ENCODE assay signal across 7 cellular contexts in the genomic region with DNA sequence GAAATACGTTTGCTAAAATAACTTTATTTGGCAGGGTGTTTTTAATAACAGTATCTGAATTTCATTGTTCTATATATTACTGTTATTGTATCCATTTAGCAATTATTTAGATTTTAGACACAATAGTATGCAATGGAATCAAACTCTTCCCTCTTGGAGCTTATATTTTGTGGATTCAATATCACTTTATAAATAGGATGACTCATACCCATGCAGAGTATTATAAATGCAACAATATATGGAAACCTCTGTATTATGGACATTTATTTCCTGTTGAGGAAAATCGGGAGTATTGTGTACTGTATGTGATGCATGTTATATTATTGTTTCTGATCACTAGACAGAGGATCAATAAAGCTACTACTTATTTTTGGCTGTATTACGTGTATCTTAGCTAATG. TPM values are rescaled to one million over a fixed set of nuclear protein-coding genes. Genes with fewer than 3 reads are reported as not detected.
DNase-seq lines count a peak whose midpoint lies in the region; ATAC-seq and TF ChIP-seq lines count a peak whose summit lies in the region.

No MANE protein-coding gene starts in this region.

- TF ChIP-seq CTCF in HFF-Myc (IDR thresholded peaks at IDR 0.05; ENCODE audit: low read depth, low read length, missing control alignments) (no peak), fibroblast of the aortic adventitia (IDR thresholded peaks at IDR 0.05; ENCODE audit: insufficient read depth, low read length) (no peak), mucosa of descending colon (IDR thresholded peaks at IDR 0.05) (no peak)

- H3K27ac ChIP-seq in skin epidermis: peak overlapping the region in 15 of 21 experiments; percentile 83 to 91 (median 84)

- peak overlapping the region; percentile 99 for H3K27ac Mint-ChIP-seq in T-helper 17 cell

- peak overlapping the region; percentile 99 for H3K4me3 Mint-ChIP-seq in T-helper 17 cell

- no peak for ATAC-seq in T-helper 17 cell
- no peak for ATAC-seq in mucosa of descending colon

- peak overlapping the region; percentile 85; the same call in 1 of the 2 replicates for H3K4me3 ChIP-seq in HFF-Myc (replicated peaks; ENCODE audit: low read depth, low read length)
- H3K4me3 ChIP-seq in fibroblast of the aortic adventitia (ENCODE audit: low read depth, low read length): peak overlapping the region; percentile 75
- H3K4me3 ChIP-seq in skin epidermis: peak overlapping the region in 5 of 7 experiments; percentile 41 to 80 (median 58)
- no peak overlapping the region for H3K4me3 ChIP-seq in mucosa of descending colon

- peaks cover 3% of the 10 kb centered on the region for H3K36me3 ChIP-seq in mucosa of descending colon (ENCODE audit: low read depth)

- H3K4me1 ChIP-seq in mucosa of descending colon (ENCODE audit: low read depth): peaks cover 29% of the 10 kb centered on the region

- no peaks in the 10 kb centered on the region for H3K27me3 Mint-ChIP-seq in T-helper 17 cell

- H3K9me3 ChIP-seq in T-helper 17 cell (ENCODE audit: control insufficient read depth, low read length, poor library complexity, severe bottlenecking) (no peaks in the 10 kb centered on the region), mucosa of descending colon (no peaks in the 10 kb centered on the region)

- H3K4me1 Mint-ChIP-seq in T-helper 17 cell: peaks cover 38% of the 10 kb centered on the region

- peaks cover 7% of the 10 kb centered on the region for H3K36me3 Mint-ChIP-seq in T-helper 17 cell (ENCODE audit: low read depth)

- intact Hi-C loops in mucosa of descending colon (cut with DNase I, micrococcal nuclease): no loop called here

- DNase-seq in HFF-Myc (ENCODE audit: extremely low read depth, low read depth) (no peak), T-helper 17 cell (no peak), fibroblast of the aortic adventitia (ENCODE audit: low read depth) (no peak), SHP77 treated with DMSO at 0.1 percent for 48 hours (lab: John Stamatoyannopoulos, UW) (no peak), GM19240 (ENCODE audit: insufficient read length, low spot score) (no peak), mucosa of descending colon (no peak)

RNA-seq across cellular contexts. Expression of a gene that starts 0.7 kb away (rescaled TPM):
- total RNA-seq in T-helper 17 cell (1 to 10 TPM; 9.4 to 9.5 TPM), fibroblast of the aortic adventitia (ENCODE audit: low replicate concordance) (6.0 and 24.6 TPM in 2 replicates), mucosa of descending colon (10 to 100 TPM; 16.4 to 23.2 (median 17.1) TPM)

RNA-seq across cellular contexts. Expression of a gene that starts 1.0 kb away (rescaled TPM):
- total RNA-seq in T-helper 17 cell: 1 to 10 TPM; 5.3 to 8.9 TPM
- 0.82 and 18.2 TPM in 2 replicates for total RNA-seq in fibroblast of the aortic adventitia (ENCODE audit: low replicate concordance)
- 1 to 10 TPM; 1.9 to 4.3 (median 2.5) TPM for total RNA-seq in mucosa of descending colon
